Comparison of ENCODE assay signal across 11 cellular contexts in genomic region chr7:87316097-87316700, GRCh38. TPM values are rescaled to one million over a fixed set of nuclear protein-coding genes. Genes with fewer than 3 reads are reported as not detected.
DNase-seq lines count a peak whose midpoint lies in the region; ATAC-seq, FAIRE-seq and TF ChIP-seq lines count a peak whose summit lies in the region.
"Had no signal": no experiment of that assay in that cellular context is flagged by ENCODE, and none has a peak within 500 bp of the region (broad histone marks: within the 10 kb centered on the region; RNA-seq: fewer than 3 reads in every experiment).

No MANE protein-coding gene starts in this region.

- no peaks in the 10 kb centered on the region for H4K20me1 ChIP-seq in GM12878 (ENCODE audit: control insufficient read depth, insufficient read depth)

- ATAC-seq in HG03060 (IDR thresholded peaks at IDR 0.05; ENCODE audit: low read depth, unreplicated experiment), result peak; percentile 59
- ATAC-seq in GM12878, result peak; percentile 90

- H3K4me2 ChIP-seq in GM12878 (ENCODE audit: control insufficient read depth, insufficient read depth), result no peak overlapping the region; the same call in 1 of the 2 replicates

- in situ Hi-C loops in GM13976 (cut with MboI; ENCODE audit: low sequenced_read_pairs, unreplicated experiment), result no loop called here
- in situ Hi-C loops in GM12878 (cut with MboI), result loop anchor here (10.0 kb wide), 1 partner anchor 569 kb away; no protein-coding TSS in a partner anchor

- no peaks in the 10 kb centered on the region; the same call in 2 of the 3 replicates for H3K9me3 ChIP-seq in GM12878 (replicated peaks; ENCODE audit: control insufficient read depth, insufficient read depth, low read length)

- SMC1A ChIA-PET in GM12878 (lab: Charles Lee; ENCODE audit: uncharacterized antibody, unreplicated experiment), result interaction anchor here (0.7 to 11.9 kb wide), 16 partner anchors 8 to 462 kb away, joined by 3 to 260 read pairs (median 4); partner anchors contain the start of gene CROT

- POLR2A ChIA-PET in GM12878 (lab: Charles Lee), result interaction anchor here (1.5 to 2.8 kb wide), 4 partner anchors 29 to 102 kb away, joined by 3 to 11 read pairs (median 8); partner anchors contain the start of gene CROT

- H3K27me3 ChIP-seq in GM12878 (replicated peaks in 1 of 2; ENCODE audit: control insufficient read depth in 2 of 2, insufficient read depth in 2 of 2, low read length in 1 of 2), result no peaks in the 10 kb centered on the region

- RAD21 ChIA-PET in GM12878 (lab: Charles Lee; ENCODE audit: unreplicated experiment), result interaction anchor here (1.1 to 6.8 kb wide), 7 partner anchors 20 to 570 kb away, joined by 3 to 109 read pairs (median 4); partner anchors contain the start of genes ABCB1 and CROT

- no TSS peak for BruUV-seq in GM12878 (replicated peaks; lab: Mats Ljungman, UMichigan)

- no peaks in the 10 kb centered on the region for H3K79me2 ChIP-seq in GM12878 (ENCODE audit: control insufficient read depth, insufficient read depth, low read length)

- TF ChIP-seq CTCF in GM13976 (IDR thresholded peaks at IDR 0.05; ENCODE audit: borderline replicate concordance, control extremely low read depth, extremely low read depth, insufficient read depth, missing control alignments) (no peak), GM20000 (IDR thresholded peaks at IDR 0.05; ENCODE audit: extremely low read depth, missing control alignments) (no peak), GM12878 (IDR thresholded peaks at IDR 0.05 in 2 of 3, conservative IDR thresholded peaks at IDR 0.05 in 1 of 3; ENCODE audit: control insufficient read depth in 2 of 3, extremely low read depth in 1 of 3, insufficient read depth in 1 of 3, low read depth in 3 of 3, low read length in 3 of 3) (no peak)

- no peak overlapping the region for H2AFZ ChIP-seq in GM12878 (ENCODE audit: control insufficient read depth, low read depth, low read length)

- no peak for TF ChIP-seq RAD21 in GM12878 (IDR thresholded peaks at IDR 0.05; ENCODE audit: insufficient read depth, low read depth, low read length)

- TF ChIP-seq POLR2A in GM12878 (IDR thresholded peaks at IDR 0.05; ENCODE audit: low read depth, low read length), result no peak

- no peaks in the 10 kb centered on the region for H3K36me3 ChIP-seq in GM12878 (ENCODE audit: control insufficient read depth in 2 of 2, insufficient read depth in 2 of 2, low read length in 1 of 2)

- no peak overlapping the region for H3K4me3 ChIP-seq in GM12878

- peaks cover 8% of the 10 kb centered on the region for H3K4me1 ChIP-seq in GM12878 (ENCODE audit: control insufficient read depth, insufficient read depth, low read length)

- no peak for FAIRE-seq in GM12878 (lab: Jason Lieb, UNC)
- FAIRE-seq: H1 had no signal

- peak; percentile 49 to 58; a peak in 2 of 4 replicates for TF ChIP-seq EP300 in GM12878 (IDR thresholded peaks at IDR 0.05; ENCODE audit: borderline replicate concordance in 1 of 2, control insufficient read depth in 1 of 2, low read depth in 2 of 2, low read length in 2 of 2)

- intact Hi-C loops in GM12878 (cut with micrococcal nuclease; ENCODE audit: unreplicated experiment), result loop anchor here (1.0 to 10.0 kb wide), 2 partner anchors 25 to 309 kb away; partner anchors contain the start of gene RUNDC3B

- H3K9ac ChIP-seq in GM12878 (ENCODE audit: control insufficient read depth, insufficient read depth, low read length), result no peak overlapping the region

- CTCF ChIA-PET in GM12878 (lab: Yijun Ruan, JAX), result interaction anchor here (1.0 to 11.4 kb wide), 9 partner anchors 8 to 190 kb away, joined by 3 to 296 read pairs (median 7); partner anchors contain the start of gene CROT

- no peak overlapping the region for H3K27ac ChIP-seq in GM12878 (ENCODE audit: control insufficient read depth, insufficient read depth)

- DNase-seq in GM13976 (ENCODE audit: low spot score) (peak; percentile 18), GM20000 (ENCODE audit: low spot score) (peak; percentile 36), GM12878 (ENCODE audit: low read depth, low spot score) (peak; percentile 47), DMS79 (lab: John Stamatoyannopoulos, UW) (no peak), HUDEP-2 (lab: John Stamatoyannopoulos, UW; ENCODE audit: unreplicated experiment in 76 of 76) (no peak), hepatic stellate cell (ENCODE audit: low spot score) (no peak)
- no peak for DNase-seq in activated CD4-positive, alpha-beta T cell treated with anti-CD3 and anti-CD28 coated beads, Interleukin-2, amount 50 U/mL, for 4 hours
- DNase-seq: effector CD4-positive, alpha-beta T cell; NCI-H187 treated with DMSO at 0.1 percent for 48 hours had no signal

- 0% methylated on average over 3 of the region's 3 CpGs for WGBS in GM12878 (ENCODE audit: insufficient coverage, insufficient replicate concordance, low lambda C conversion rate, missing lambda C conversion rate)

TF ChIP-seq in GM12878, 131 proteins besides CTCF, POLR2A, EP300 and RAD21 (continues in another document):
- no peak for TF ChIP-seq CBX3 (IDR thresholded peaks at IDR 0.05; ENCODE audit: borderline replicate concordance, low read depth)
- peak; percentile 68 for TF ChIP-seq RELA (IDR thresholded peaks at IDR 0.05; ENCODE audit: borderline replicate concordance, partially characterized antibody)
- no peak for TF ChIP-seq NKRF (conservative IDR thresholded peaks at IDR 0.05)
- TF ChIP-seq RUNX3 (IDR thresholded peaks at IDR 0.05; ENCODE audit: low read length), result peak; percentile 86
- peak; percentile 76; the same call in 1 of the 2 replicates for TF ChIP-seq ZBED1 (IDR thresholded peaks at IDR 0.05; ENCODE audit: borderline replicate concordance)
- peak; percentile 49; the same call in 1 of the 2 replicates for TF ChIP-seq CREM (IDR thresholded peaks at IDR 0.05; ENCODE audit: low read depth)
- TF ChIP-seq SRF (IDR thresholded peaks at IDR 0.05; ENCODE audit: low read depth in 2 of 2, low read length in 2 of 2), result no peak
- TF ChIP-seq KAT2A (conservative IDR thresholded peaks at IDR 0.05; ENCODE audit: control insufficient read depth, low read depth, low read length), result no peak
- peak; percentile 16; the same call in 1 of the 2 replicates for TF ChIP-seq CREB1 (IDR thresholded peaks at IDR 0.05; ENCODE audit: low read depth)
- peak; percentile 72 for TF ChIP-seq MTA2 (IDR thresholded peaks at IDR 0.05; ENCODE audit: low read depth)
- peak; percentile 97 for TF ChIP-seq SKIL (IDR thresholded peaks at IDR 0.05; ENCODE audit: low read depth, poor library complexity, severe bottlenecking)
- TF ChIP-seq MEF2B (IDR thresholded peaks at IDR 0.05; ENCODE audit: partially characterized antibody, poor library complexity, severe bottlenecking), result peak; percentile 80

RNA-seq across cellular contexts. Expression of gene CROT, which starts 29.3 kb away (rescaled TPM):
- total RNA-seq in GM12878 (2013; cell fraction: nucleolus; rRNA removed), result 51.6 and 54.8 TPM in 2 replicates
- total RNA-seq in GM12878 (2014; rRNA removed) (9.0 and 9.8 TPM in 2 replicates), GM12878 (2014; rRNA removed; fragmentation: Illumina TruSeq; extraction: Trizol) (13.0 and 13.1 TPM in 2 replicates), GM12878 (2021) (8.4 and 9.4 TPM in 2 replicates)
- polyA plus RNA-seq in GM12878 (2011; ENCODE audit: low read depth), result 3.1 TPM
- polyA plus RNA-seq in GM12878 (2011; rRNA removed) (13.9 and 21.4 TPM in 2 replicates), GM12878 (2014; fragmentation: Illumina TruSeq; extraction: Trizol) (11.8 and 14.8 TPM in 2 replicates), GM12878 (2014; fragmentation: Nextera tagmentation; extraction: Ambion mirVana) (1 to 10 TPM; 5.5 to 6.0 TPM), GM12878 (2014; rRNA removed) (8.3 and 12.4 TPM in 2 replicates), GM12878 (2016; fragmentation: Nextera tagmentation; extraction: Ambion mirVana) (10 to 100 TPM; 14.6 to 15.9 TPM)
- 4.1 and 4.8 TPM in 2 replicates for polyA plus RNA-seq in GM12878 (2011; cell fraction: cytosol; rRNA removed)
- polyA plus RNA-seq in GM12878 (2011; cell fraction: nucleus; rRNA removed), result 14.8 and 22.2 TPM in 2 replicates
- 4.4 and 5.1 TPM in 2 replicates for polyA plus RNA-seq in GM12878 (2012)
- polyA minus RNA-seq in GM12878 (2011; rRNA and poly(A)+ RNA removed), result 7.1 and 8.9 TPM in 2 replicates
- polyA minus RNA-seq in GM12878 (2011; cell fraction: cytosol; rRNA and poly(A)+ RNA removed), result 3.0 and 5.7 TPM in 2 replicates
- polyA minus RNA-seq in GM12878 (2011; cell fraction: nucleus; rRNA and poly(A)+ RNA removed), result 14.3 and 27.0 TPM in 2 replicates

Comparison
In these comparisons a context has a peak if more than half of its experiments do, and no peak if none do; other contexts are left out.
1. DNase-seq: peak in GM13976 (single experiment), GM20000 (single experiment) and GM12878 (single experiment); none in DMS79 (single experiment), HUDEP-2 (0 of 76), activated CD4-positive, alpha-beta T cell treated with anti-CD3 and anti-CD28 coated beads, Interleukin-2, amount 50 U/mL, for 4 hours (0 of 2) and hepatic stellate cell (single experiment).